Comparison of ENCODE assay signal across 16 cellular contexts in the genomic region with DNA sequence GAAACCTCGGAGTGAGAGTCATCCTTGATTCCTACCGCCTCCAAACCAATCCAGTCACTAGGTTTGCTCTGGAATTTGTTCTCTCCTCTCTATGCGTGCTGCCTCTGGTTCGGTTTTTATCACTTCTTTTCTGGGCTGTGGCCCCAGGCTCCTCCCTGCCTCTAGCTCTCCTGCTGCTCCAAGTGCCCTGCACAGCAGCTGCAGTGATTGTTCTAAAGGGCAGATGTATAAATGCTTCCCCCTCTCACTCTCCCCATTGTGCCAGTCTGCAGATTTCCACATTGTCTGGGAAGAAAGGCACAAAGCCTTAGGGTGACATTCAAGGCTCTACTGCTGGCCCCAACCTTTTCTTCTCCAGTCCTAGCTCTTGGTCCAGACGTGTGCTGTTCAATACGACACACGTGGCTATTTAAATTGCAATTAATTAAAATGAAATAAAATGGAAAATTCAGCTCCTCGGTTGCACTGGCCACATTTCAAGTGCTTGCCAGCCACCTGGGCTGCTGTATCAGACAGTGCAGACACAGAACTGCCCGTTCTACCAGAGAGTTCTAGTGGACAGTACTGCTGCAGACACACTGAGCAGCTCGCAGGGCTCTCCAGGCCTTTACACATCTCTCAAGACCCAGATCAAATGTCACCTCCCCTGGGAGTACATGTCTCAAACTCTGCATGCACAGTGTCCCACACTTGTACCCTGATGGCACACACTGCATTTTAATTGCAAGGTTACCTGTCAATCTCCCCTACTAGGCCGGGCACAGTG. TPM values are rescaled to one million over a fixed set of nuclear protein-coding genes. Genes with fewer than 3 reads are reported as not detected.
DNase-seq lines count a peak whose midpoint lies in the region; ATAC-seq, FAIRE-seq and TF ChIP-seq lines count a peak whose summit lies in the region.
"Had no signal": no experiment of that assay in that cellular context is flagged by ENCODE, and none has a peak within 500 bp of the region (broad histone marks: within the 10 kb centered on the region; RNA-seq: fewer than 3 reads in every experiment).

No MANE protein-coding gene starts in this region.

- H3K36me3 Mint-ChIP-seq in neural crest cell (ENCODE audit: low read depth): peaks cover 13% of the 10 kb centered on the region
- peaks cover 8% of the 10 kb centered on the region for H3K36me3 Mint-ChIP-seq in endothelial cell (ENCODE audit: low read depth, unreplicated experiment)

- H3K9me3 Mint-ChIP-seq in neural crest cell (no peaks in the 10 kb centered on the region), endothelial cell (ENCODE audit: unreplicated experiment) (no peaks in the 10 kb centered on the region)
- H3K9me3 Mint-ChIP-seq: activated naive CD4-positive, alpha-beta T cell treated with anti-CD3 and anti-CD28 coated beads for 36 hours; dendritic cell treated with granulocyte-macrophage colony-stimulating factor and Interleukin-4, amounts not matched to agents 40 ng/mL and 50 ng/mL, for 4 days had no signal

- H3K4me1 Mint-ChIP-seq in neural crest cell (peaks cover 60% of the 10 kb centered on the region), endothelial cell (ENCODE audit: unreplicated experiment) (peaks cover 36% of the 10 kb centered on the region)

- TF ChIP-seq CTCF in neural crest cell (conservative IDR thresholded peaks at IDR 0.05) (no peak), endothelial cell (IDR thresholded peaks at IDR 0.05; ENCODE audit: unreplicated experiment) (no peak)

- no peak for ATAC-seq in HG02938 (IDR thresholded peaks at IDR 0.05; ENCODE audit: unreplicated experiment)
- ATAC-seq: left lobe of liver; pancreas; stimulated activated naive CD8-positive, alpha-beta T cell treated with anti-CD3 and anti-CD28 coated beads, Interleukin-15, Interleukin-2, amounts not matched to agents 100 U/mL and 50 U/mL, for 24 hours had no signal

- H3K4me3 Mint-ChIP-seq in neural crest cell: peak overlapping the region; percentile 20
- H3K4me3 Mint-ChIP-seq in endothelial cell (ENCODE audit: unreplicated experiment): no peak overlapping the region
- H3K4me3 Mint-ChIP-seq: activated naive CD4-positive, alpha-beta T cell treated with anti-CD3 and anti-CD28 coated beads for 36 hours; dendritic cell treated with granulocyte-macrophage colony-stimulating factor and Interleukin-4, amounts not matched to agents 40 ng/mL and 50 ng/mL, for 4 days had no signal

- H3K27me3 Mint-ChIP-seq in neural crest cell (ENCODE audit: low read depth) (peaks cover 3% of the 10 kb centered on the region), endothelial cell (ENCODE audit: unreplicated experiment) (peaks cover 8% of the 10 kb centered on the region)
- H3K27me3 Mint-ChIP-seq: dendritic cell treated with granulocyte-macrophage colony-stimulating factor and Interleukin-4, amounts not matched to agents 40 ng/mL and 50 ng/mL, for 4 days had no signal

- FAIRE-seq in HTR-8/SVneo (lab: Jason Lieb, UNC): no peak
- FAIRE-seq: pancreas had no signal

- peak overlapping the region; percentile 90 for H3K27ac ChIP-seq in cingulate gyrus (ENCODE audit: low read depth, low read length)
- H3K27ac ChIP-seq: BLaER1, pancreas had no signal

- peak; percentile 51 for DNase-seq in EL
- peak; percentile 58 for DNase-seq in NCI-H2227 (lab: John Stamatoyannopoulos, UW; ENCODE audit: unreplicated experiment)
- DNase-seq in neural crest cell (ENCODE audit: low read depth, low spot score): no peak
- DNase-seq in NOMO-1 treated with dmso at 0.1 percent for 144 hours (lab: John Stamatoyannopoulos, UW; ENCODE audit: unreplicated experiment): no peak
- DNase-seq in endothelial cell (ENCODE audit: low spot score): no peak
- no peak for DNase-seq in HTR-8/SVneo (ENCODE audit: insufficient read length, low spot score)
- DNase-seq: activated CD4-positive, alpha-beta T cell treated with anti-CD3 and anti-CD28 coated beads, Interleukin-2, amount 50 U/mL, for 48 hours; activated naive CD4-positive, alpha-beta T cell treated with anti-CD3 and anti-CD28 coated beads for 36 hours; foreskin melanocyte; pancreas; stimulated activated naive CD8-positive, alpha-beta T cell treated with anti-CD3 and anti-CD28 coated beads, Interleukin-15, Interleukin-2, amounts not matched to agents 100 U/mL and 50 U/mL, for 24 hours had no signal

- peak overlapping the region; percentile 20 for H3K27ac Mint-ChIP-seq in neural crest cell (ENCODE audit: unreplicated experiment)
- no peak overlapping the region for H3K27ac Mint-ChIP-seq in endothelial cell (ENCODE audit: unreplicated experiment)
- H3K27ac Mint-ChIP-seq: activated naive CD4-positive, alpha-beta T cell treated with anti-CD3 and anti-CD28 coated beads for 36 hours; dendritic cell treated with granulocyte-macrophage colony-stimulating factor and Interleukin-4, amounts not matched to agents 40 ng/mL and 50 ng/mL, for 4 days had no signal

RNA-seq across cellular contexts. Expression of a gene that starts 12.4 kb away (rescaled TPM):
- total RNA-seq in neural crest cell (8.6 and 8.8 TPM in 2 replicates), endothelial cell (ENCODE audit: unreplicated experiment) (10.8 TPM)

Comparison
In these comparisons a context has a peak if more than half of its experiments do, and no peak if none do; other contexts are left out.
1. DNase-seq: peak in EL (single experiment) and NCI-H2227 (single experiment); none in neural crest cell (single experiment), NOMO-1 treated with dmso at 0.1 percent for 144 hours (single experiment), endothelial cell (single experiment) and HTR-8/SVneo (single experiment).